3 cellular contexts compared by ENCODE assay signal in the genomic region with DNA sequence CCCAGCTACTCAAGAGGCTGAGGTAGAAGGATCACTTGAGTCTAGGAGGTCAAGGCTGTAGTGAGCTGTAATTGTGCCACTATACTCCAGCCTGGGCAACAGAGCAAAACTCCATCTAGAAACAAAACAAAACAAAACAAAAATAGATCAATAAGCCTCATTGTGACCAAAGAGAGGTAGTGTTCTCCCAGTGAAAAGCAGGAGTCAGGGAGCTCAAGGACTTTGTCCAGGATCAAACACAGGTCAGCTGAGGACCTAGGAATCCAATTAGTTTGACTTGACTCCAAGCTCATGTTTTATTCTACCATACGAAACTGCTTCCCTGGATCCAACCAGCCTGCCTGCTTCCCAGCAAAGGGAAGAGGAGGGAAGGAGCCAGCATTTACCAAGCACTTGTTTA.
TF ChIP-seq lines count a peak whose summit lies in the region.

No MANE protein-coding gene starts in this region.

TF ChIP-seq in IMR-90, 13 proteins besides CTCF, POLR2A, EP300 and RAD21:
- TF ChIP-seq MAZ (IDR thresholded peaks at IDR 0.05; ENCODE audit: borderline replicate concordance, low read depth, low read length) (no peak), RFX5 (IDR thresholded peaks at IDR 0.05; ENCODE audit: low read depth, low read length) (no peak), RCOR1 (IDR thresholded peaks at IDR 0.05; ENCODE audit: insufficient replicate concordance, low read length) (no peak), NFE2L2 (IDR thresholded peaks at IDR 0.05; ENCODE audit: low read depth, low read length) (no peak), CEBPB (IDR thresholded peaks at IDR 0.05; ENCODE audit: low read depth, low read length) (no peak), FOS (IDR thresholded peaks at IDR 0.05; ENCODE audit: low read depth, low read length) (no peak), BHLHE40 (IDR thresholded peaks at IDR 0.05; ENCODE audit: low read depth, low read length) (no peak), CHD1 (IDR thresholded peaks at IDR 0.05; ENCODE audit: low read depth, low read length) (no peak), SMC3 (IDR thresholded peaks at IDR 0.05; ENCODE audit: low read depth, low read length) (no peak), MAFK (IDR thresholded peaks at IDR 0.05; ENCODE audit: low read depth, low read length) (no peak), MXI1 (IDR thresholded peaks at IDR 0.05; ENCODE audit: borderline replicate concordance, low read depth, low read length) (no peak)
- TF ChIP-seq, protein P1, sequence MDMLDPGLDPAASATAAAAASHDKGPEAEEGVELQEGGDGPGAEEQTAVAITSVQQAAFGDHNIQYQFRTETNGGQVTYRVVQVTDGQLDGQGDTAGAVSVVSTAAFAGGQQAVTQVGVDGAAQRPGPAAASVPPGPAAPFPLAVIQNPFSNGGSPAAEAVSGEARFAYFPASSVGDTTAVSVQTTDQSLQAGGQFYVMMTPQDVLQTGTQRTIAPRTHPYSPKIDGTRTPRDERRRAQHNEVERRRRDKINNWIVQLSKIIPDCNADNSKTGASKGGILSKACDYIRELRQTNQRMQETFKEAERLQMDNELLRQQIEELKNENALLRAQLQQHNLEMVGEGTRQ (IDR thresholded peaks at IDR 0.05; ENCODE audit: low read depth, low read length): no peak
- TF ChIP-seq, protein P2, sequence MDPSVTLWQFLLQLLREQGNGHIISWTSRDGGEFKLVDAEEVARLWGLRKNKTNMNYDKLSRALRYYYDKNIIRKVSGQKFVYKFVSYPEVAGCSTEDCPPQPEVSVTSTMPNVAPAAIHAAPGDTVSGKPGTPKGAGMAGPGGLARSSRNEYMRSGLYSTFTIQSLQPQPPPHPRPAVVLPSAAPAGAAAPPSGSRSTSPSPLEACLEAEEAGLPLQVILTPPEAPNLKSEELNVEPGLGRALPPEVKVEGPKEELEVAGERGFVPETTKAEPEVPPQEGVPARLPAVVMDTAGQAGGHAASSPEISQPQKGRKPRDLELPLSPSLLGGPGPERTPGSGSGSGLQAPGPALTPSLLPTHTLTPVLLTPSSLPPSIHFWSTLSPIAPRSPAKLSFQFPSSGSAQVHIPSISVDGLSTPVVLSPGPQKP (IDR thresholded peaks at IDR 0.05; ENCODE audit: borderline replicate concordance, low read depth, low read length): no peak

TF ChIP-seq in H1, 55 proteins besides CTCF, POLR2A, EP300 and RAD21:
- TF ChIP-seq BACH1 (IDR thresholded peaks at IDR 0.05; ENCODE audit: low read length) (no peak), JUND (IDR thresholded peaks at IDR 0.05; ENCODE audit: low read length) (no peak), EZH2 (IDR thresholded peaks at IDR 0.05; ENCODE audit: low read depth, low read length, severe bottlenecking) (no peak), GABPA (IDR thresholded peaks at IDR 0.05; ENCODE audit: borderline replicate concordance, insufficient read depth, low read length) (no peak), CHD1 (IDR thresholded peaks at IDR 0.05; ENCODE audit: low read depth, low read length) (no peak)

TF ChIP-seq in HepG2, 621 proteins besides CTCF, POLR2A, EP300 and RAD21 (continues in another document):
- TF ChIP-seq FOXP1 (IDR thresholded peaks at IDR 0.05) (0 out of 2 replicates have a peak, but pooled peaks have one; percentile 42), FOXP1 (CRISPR knock-in tag; IDR thresholded peaks at IDR 0.05) (peak; percentile 88), RFX1 (IDR thresholded peaks at IDR 0.05) (peak; percentile 31; the same call in 1 of the 2 replicates), ZNF101 (CRISPR knock-in tag; IDR thresholded peaks at IDR 0.05; ENCODE audit: borderline replicate concordance, low read depth) (no peak), RXRB (CRISPR knock-in tag; IDR thresholded peaks at IDR 0.05; ENCODE audit: borderline replicate concordance) (peak; percentile 66), FOXA3 (CRISPR knock-in tag; IDR thresholded peaks at IDR 0.05) (peak; percentile 43), SAFB2 (CRISPR knock-in tag; IDR thresholded peaks at IDR 0.05; ENCODE audit: borderline replicate concordance, low read depth) (no peak), HHEX (CRISPR knock-in tag; IDR thresholded peaks at IDR 0.05) (no peak), NR2F1 (CRISPR knock-in tag; IDR thresholded peaks at IDR 0.05) (peak; percentile 48 to 53; a peak in 3 of 4 replicates), KLF15 (CRISPR knock-in tag; IDR thresholded peaks at IDR 0.05; ENCODE audit: borderline replicate concordance) (no peak), ZSCAN21 (CRISPR knock-in tag; IDR thresholded peaks at IDR 0.05; ENCODE audit: borderline replicate concordance) (no peak), ONECUT2 (CRISPR knock-in tag; IDR thresholded peaks at IDR 0.05) (peak; percentile 34; the same call in 1 of the 2 replicates), ZSCAN22 (CRISPR knock-in tag; IDR thresholded peaks at IDR 0.05) (no peak), ZNF557 (CRISPR knock-in tag; IDR thresholded peaks at IDR 0.05) (no peak), ASH2L (IDR thresholded peaks at IDR 0.05; ENCODE audit: insufficient read length, low read depth, low read length) (peak; percentile 30), GTF2F1 (IDR thresholded peaks at IDR 0.05; ENCODE audit: low read length) (no peak), BCL6 (CRISPR knock-in tag; IDR thresholded peaks at IDR 0.05) (peak; percentile 19; the same call in 1 of the 2 replicates), ZNF891 (CRISPR knock-in tag; IDR thresholded peaks at IDR 0.05) (no peak), ZNF644 (CRISPR knock-in tag; IDR thresholded peaks at IDR 0.05; ENCODE audit: low read depth) (0 out of 2 replicates have a peak, but pooled peaks have one; percentile 21), ZNF441 (CRISPR knock-in tag; IDR thresholded peaks at IDR 0.05; ENCODE audit: borderline replicate concordance) (no peak; the same call in 1 of the 2 replicates)
- TF ChIP-seq, protein P3, sequence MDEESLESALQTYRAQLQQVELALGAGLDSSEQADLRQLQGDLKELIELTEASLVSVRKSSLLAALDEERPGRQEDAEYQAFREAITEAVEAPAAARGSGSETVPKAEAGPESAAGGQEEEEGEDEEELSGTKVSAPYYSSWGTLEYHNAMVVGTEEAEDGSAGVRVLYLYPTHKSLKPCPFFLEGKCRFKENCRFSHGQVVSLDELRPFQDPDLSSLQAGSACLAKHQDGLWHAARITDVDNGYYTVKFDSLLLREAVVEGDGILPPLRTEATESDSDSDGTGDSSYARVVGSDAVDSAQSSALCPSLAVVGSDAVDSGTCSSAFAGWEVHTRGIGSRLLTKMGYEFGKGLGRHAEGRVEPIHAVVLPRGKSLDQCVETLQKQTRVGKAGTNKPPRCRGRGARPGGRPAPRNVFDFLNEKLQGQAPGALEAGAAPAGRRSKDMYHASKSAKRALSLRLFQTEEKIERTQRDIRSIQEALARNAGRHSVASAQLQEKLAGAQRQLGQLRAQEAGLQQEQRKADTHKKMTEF (CRISPR knock-in tag; IDR thresholded peaks at IDR 0.05): peak; percentile 30; the same call in 1 of the 2 replicates
- TF ChIP-seq, protein P4, sequence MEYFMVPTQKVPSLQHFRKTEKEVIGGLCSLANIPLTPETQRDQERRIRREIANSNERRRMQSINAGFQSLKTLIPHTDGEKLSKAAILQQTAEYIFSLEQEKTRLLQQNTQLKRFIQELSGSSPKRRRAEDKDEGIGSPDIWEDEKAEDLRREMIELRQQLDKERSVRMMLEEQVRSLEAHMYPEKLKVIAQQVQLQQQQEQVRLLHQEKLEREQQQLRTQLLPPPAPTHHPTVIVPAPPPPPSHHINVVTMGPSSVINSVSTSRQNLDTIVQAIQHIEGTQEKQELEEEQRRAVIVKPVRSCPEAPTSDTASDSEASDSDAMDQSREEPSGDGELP (IDR thresholded peaks at IDR 0.05; ENCODE audit: borderline replicate concordance, low read depth): peak; percentile 64; the same call in 1 of the 2 replicates
- TF ChIP-seq, protein P5, sequence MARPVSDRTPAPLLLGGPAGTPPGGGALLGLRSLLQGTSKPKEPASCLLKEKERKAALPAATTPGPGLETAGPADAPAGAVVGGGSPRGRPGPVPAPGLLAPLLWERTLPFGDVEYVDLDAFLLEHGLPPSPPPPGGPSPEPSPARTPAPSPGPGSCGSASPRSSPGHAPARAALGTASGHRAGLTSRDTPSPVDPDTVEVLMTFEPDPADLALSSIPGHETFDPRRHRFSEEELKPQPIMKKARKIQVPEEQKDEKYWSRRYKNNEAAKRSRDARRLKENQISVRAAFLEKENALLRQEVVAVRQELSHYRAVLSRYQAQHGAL (CRISPR knock-in tag; IDR thresholded peaks at IDR 0.05; ENCODE audit: not compliant biosample characterization): no peak
- TF ChIP-seq, protein P6, sequence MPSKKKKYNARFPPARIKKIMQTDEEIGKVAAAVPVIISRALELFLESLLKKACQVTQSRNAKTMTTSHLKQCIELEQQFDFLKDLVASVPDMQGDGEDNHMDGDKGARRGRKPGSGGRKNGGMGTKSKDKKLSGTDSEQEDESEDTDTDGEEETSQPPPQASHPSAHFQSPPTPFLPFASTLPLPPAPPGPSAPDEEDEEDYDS (CRISPR knock-in tag; IDR thresholded peaks at IDR 0.05): peak; percentile 11; the same call in 1 of the 2 replicates
- TF ChIP-seq, protein P7, sequence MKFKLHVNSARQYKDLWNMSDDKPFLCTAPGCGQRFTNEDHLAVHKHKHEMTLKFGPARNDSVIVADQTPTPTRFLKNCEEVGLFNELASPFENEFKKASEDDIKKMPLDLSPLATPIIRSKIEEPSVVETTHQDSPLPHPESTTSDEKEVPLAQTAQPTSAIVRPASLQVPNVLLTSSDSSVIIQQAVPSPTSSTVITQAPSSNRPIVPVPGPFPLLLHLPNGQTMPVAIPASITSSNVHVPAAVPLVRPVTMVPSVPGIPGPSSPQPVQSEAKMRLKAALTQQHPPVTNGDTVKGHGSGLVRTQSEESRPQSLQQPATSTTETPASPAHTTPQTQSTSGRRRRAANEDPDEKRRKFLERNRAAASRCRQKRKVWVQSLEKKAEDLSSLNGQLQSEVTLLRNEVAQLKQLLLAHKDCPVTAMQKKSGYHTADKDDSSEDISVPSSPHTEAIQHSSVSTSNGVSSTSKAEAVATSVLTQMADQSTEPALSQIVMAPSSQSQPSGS (CRISPR knock-in tag; IDR thresholded peaks at IDR 0.05): no peak
- TF ChIP-seq, protein P8, sequence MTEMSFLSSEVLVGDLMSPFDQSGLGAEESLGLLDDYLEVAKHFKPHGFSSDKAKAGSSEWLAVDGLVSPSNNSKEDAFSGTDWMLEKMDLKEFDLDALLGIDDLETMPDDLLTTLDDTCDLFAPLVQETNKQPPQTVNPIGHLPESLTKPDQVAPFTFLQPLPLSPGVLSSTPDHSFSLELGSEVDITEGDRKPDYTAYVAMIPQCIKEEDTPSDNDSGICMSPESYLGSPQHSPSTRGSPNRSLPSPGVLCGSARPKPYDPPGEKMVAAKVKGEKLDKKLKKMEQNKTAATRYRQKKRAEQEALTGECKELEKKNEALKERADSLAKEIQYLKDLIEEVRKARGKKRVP (CRISPR knock-in tag; IDR thresholded peaks at IDR 0.05): no peak
- TF ChIP-seq, protein P9, sequence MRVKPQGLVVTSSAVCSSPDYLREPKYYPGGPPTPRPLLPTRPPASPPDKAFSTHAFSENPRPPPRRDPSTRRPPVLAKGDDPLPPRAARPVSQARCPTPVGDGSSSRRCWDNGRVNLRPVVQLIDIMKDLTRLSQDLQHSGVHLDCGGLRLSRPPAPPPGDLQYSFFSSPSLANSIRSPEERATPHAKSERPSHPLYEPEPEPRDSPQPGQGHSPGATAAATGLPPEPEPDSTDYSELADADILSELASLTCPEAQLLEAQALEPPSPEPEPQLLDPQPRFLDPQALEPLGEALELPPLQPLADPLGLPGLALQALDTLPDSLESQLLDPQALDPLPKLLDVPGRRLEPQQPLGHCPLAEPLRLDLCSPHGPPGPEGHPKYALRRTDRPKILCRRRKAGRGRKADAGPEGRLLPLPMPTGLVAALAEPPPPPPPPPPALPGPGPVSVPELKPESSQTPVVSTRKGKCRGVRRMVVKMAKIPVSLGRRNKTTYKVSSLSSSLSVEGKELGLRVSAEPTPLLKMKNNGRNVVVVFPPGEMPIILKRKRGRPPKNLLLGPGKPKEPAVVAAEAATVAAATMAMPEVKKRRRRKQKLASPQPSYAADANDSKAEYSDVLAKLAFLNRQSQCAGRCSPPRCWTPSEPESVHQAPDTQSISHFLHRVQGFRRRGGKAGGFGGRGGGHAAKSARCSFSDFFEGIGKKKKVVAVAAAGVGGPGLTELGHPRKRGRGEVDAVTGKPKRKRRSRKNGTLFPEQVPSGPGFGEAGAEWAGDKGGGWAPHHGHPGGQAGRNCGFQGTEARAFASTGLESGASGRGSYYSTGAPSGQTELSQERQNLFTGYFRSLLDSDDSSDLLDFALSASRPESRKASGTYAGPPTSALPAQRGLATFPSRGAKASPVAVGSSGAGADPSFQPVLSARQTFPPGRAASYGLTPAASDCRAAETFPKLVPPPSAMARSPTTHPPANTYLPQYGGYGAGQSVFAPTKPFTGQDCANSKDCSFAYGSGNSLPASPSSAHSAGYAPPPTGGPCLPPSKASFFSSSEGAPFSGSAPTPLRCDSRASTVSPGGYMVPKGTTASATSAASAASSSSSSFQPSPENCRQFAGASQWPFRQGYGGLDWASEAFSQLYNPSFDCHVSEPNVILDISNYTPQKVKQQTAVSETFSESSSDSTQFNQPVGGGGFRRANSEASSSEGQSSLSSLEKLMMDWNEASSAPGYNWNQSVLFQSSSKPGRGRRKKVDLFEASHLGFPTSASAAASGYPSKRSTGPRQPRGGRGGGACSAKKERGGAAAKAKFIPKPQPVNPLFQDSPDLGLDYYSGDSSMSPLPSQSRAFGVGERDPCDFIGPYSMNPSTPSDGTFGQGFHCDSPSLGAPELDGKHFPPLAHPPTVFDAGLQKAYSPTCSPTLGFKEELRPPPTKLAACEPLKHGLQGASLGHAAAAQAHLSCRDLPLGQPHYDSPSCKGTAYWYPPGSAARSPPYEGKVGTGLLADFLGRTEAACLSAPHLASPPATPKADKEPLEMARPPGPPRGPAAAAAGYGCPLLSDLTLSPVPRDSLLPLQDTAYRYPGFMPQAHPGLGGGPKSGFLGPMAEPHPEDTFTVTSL (CRISPR knock-in tag; IDR thresholded peaks at IDR 0.05; ENCODE audit: borderline replicate concordance): peak; percentile 51; the same call in 1 of the 2 replicates
- TF ChIP-seq, protein P10, sequence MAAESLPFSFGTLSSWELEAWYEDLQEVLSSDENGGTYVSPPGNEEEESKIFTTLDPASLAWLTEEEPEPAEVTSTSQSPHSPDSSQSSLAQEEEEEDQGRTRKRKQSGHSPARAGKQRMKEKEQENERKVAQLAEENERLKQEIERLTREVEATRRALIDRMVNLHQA (CRISPR knock-in tag; IDR thresholded peaks at IDR 0.05): no peak
- TF ChIP-seq, protein P11, sequence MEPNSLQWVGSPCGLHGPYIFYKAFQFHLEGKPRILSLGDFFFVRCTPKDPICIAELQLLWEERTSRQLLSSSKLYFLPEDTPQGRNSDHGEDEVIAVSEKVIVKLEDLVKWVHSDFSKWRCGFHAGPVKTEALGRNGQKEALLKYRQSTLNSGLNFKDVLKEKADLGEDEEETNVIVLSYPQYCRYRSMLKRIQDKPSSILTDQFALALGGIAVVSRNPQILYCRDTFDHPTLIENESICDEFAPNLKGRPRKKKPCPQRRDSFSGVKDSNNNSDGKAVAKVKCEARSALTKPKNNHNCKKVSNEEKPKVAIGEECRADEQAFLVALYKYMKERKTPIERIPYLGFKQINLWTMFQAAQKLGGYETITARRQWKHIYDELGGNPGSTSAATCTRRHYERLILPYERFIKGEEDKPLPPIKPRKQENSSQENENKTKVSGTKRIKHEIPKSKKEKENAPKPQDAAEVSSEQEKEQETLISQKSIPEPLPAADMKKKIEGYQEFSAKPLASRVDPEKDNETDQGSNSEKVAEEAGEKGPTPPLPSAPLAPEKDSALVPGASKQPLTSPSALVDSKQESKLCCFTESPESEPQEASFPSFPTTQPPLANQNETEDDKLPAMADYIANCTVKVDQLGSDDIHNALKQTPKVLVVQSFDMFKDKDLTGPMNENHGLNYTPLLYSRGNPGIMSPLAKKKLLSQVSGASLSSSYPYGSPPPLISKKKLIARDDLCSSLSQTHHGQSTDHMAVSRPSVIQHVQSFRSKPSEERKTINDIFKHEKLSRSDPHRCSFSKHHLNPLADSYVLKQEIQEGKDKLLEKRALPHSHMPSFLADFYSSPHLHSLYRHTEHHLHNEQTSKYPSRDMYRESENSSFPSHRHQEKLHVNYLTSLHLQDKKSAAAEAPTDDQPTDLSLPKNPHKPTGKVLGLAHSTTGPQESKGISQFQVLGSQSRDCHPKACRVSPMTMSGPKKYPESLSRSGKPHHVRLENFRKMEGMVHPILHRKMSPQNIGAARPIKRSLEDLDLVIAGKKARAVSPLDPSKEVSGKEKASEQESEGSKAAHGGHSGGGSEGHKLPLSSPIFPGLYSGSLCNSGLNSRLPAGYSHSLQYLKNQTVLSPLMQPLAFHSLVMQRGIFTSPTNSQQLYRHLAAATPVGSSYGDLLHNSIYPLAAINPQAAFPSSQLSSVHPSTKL (CRISPR knock-in tag; IDR thresholded peaks at IDR 0.05): peak; percentile 73
